ENCODE assay signal across 28 cellular contexts in the genomic region with DNA sequence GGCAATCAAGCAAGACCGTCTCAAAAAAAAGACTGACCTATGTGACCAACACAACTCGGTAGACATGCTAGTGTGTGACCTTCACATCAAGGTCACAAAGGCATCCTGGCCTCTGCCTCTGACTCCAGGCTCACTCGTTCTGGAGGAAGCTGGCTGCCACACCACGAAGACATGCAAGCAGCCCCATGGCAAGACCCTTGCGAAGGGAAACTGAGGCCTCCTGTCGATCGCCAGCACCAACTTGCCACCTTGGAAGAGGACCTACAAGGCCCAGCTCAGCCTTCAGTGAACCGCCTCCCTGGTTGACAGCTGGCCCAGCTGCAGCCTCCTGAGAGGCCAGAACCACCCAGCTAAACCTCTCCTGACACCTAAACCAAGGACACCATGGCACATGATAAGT.
"Had no signal": no experiment of that assay in that cellular context is flagged by ENCODE, and none has a peak within 500 bp of the region (broad histone marks: within the 10 kb centered on the region; RNA-seq: fewer than 3 reads in every experiment).

No MANE protein-coding gene starts in this region.

- H3K27me3 ChIP-seq: ovary, right lobe of liver, suprapubic skin, testis, tibial artery, transverse colon, upper lobe of right lung, uterus had no signal

- H3K4me2 ChIP-seq: smooth muscle cell had no signal

- DNase-seq: naive B cell; naive thymus-derived CD8-positive, alpha-beta T cell; nephron progenitor cell; occipital lobe; ovary; psoas muscle; right cardiac atrium; right lobe of liver; stimulated activated CD4-positive, alpha-beta T cell treated with anti-CD3 and anti-CD28 coated beads, Interleukin-15, amount 100 ng/mL, for 24 hours; stimulated activated CD4-positive, alpha-beta T cell treated with anti-CD3 and anti-CD28 coated beads, Interleukin-2, amount 100 ng/mL, for 24 hours; stimulated activated CD4-positive, alpha-beta T cell treated with anti-CD3 and anti-CD28 coated beads, Interleukin-2, amount 100 ng/mL, for 48 hours; stimulated activated CD4-positive, alpha-beta T cell treated with anti-CD3 and anti-CD28 coated beads, Interleukin-4, amount 100 ng/mL, for 4 hours; stimulated activated CD8-positive, alpha-beta memory T cell treated with anti-CD3 and anti-CD28 coated beads, Interleukin-4, amount 100 ng/mL, for 48 hours; stimulated activated naive CD4-positive, alpha-beta T cell; stimulated activated naive CD8-positive, alpha-beta T cell treated with anti-CD3 and anti-CD28 coated beads, Interleukin-15, amount 100 ng/mL, for 72 hours; stimulated activated naive CD8-positive, alpha-beta T cell treated with anti-CD3 and anti-CD28 coated beads, Interleukin-15, Interleukin-2, amounts not matched to agents 100 U/mL and 50 U/mL, for 24 hours; substantia nigra; testis; transverse colon; upper lobe of right lung; uterus had no signal

- H3K9ac ChIP-seq: parathyroid adenoma had no signal

- H3K79me2 ChIP-seq: parathyroid adenoma had no signal

- H2AFZ ChIP-seq: parathyroid adenoma had no signal

- H3K36me3 ChIP-seq: ovary, right lobe of liver, suprapubic skin, tibial artery, transverse colon, upper lobe of right lung, uterus had no signal

- ATAC-seq: naive thymus-derived CD8-positive, alpha-beta T cell; natural killer cell treated with Interleukin-12 subunit alpha and Interleukin-12 subunit beta and Interleukin-15 and Interleukin-18, amount 100 ng/mL, for 72 hours; psoas muscle; right cardiac atrium; right lobe of liver; stimulated activated memory B cell treated with anti-CD40 and anti-IgM and Interleukin-4, amounts not matched to agents 10 μg/mL and 1 μg/mL and 100 μg/mL, for 72 hours; stimulated activated naive CD8-positive, alpha-beta T cell treated with anti-CD3 and anti-CD28 coated beads, Interleukin-15, amount 100 ng/mL, for 72 hours; stimulated activated naive CD8-positive, alpha-beta T cell treated with anti-CD3 and anti-CD28 coated beads, Interleukin-15, Interleukin-2, amounts not matched to agents 100 U/mL and 50 U/mL, for 24 hours; upper lobe of right lung had no signal

- H3K4me3 ChIP-seq: ovary, psoas muscle, right lobe of liver, skin epidermis, smooth muscle cell, suprapubic skin, testis, tibial artery, transverse colon, upper lobe of right lung, uterus had no signal

- H3K4me1 ChIP-seq: psoas muscle, right lobe of liver, suprapubic skin, testis, tibial artery, transverse colon, upper lobe of right lung, uterus had no signal

- H3K9me3 ChIP-seq: ovary, psoas muscle, right lobe of liver, testis, transverse colon, upper lobe of right lung, uterus had no signal

- H3K27ac ChIP-seq: ovary, parathyroid adenoma, psoas muscle, right lobe of liver, skin epidermis, suprapubic skin, testis, tibial artery, transverse colon, upper lobe of right lung, uterus had no signal
